26 cellular contexts compared by ENCODE assay signal in the genomic region with DNA sequence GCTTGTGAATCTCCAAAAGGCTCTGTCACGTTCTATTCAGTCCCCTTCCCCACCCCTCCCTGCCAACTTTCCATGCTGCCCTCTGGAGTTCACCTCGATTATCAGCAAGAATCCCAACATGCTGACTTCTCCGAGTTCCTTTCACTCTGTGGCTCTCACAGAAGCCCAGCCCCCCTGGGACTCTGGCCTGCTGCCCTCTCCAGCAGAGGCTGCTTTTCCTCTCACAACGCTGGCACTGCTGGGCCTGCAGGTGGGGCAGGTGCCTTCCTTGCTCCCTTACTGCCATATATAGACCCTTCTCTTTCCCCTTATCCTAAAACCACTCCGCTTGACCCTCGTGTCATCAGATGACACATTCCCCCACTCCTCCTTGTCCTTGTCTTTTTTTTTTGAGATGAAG. TPM values are rescaled to one million over a fixed set of nuclear protein-coding genes. Genes with fewer than 3 reads are reported as not detected.
DNase-seq lines count a peak whose midpoint lies in the region; ATAC-seq and TF ChIP-seq lines count a peak whose summit lies in the region.
"Had no signal": no experiment of that assay in that cellular context is flagged by ENCODE, and none has a peak within 500 bp of the region (broad histone marks: within the 10 kb centered on the region; RNA-seq: fewer than 3 reads in every experiment).

No MANE protein-coding gene starts in this region.

- H3K4me1 ChIP-seq in stomach (peaks cover 0 to 8% (median 0%) of the 10 kb centered on the region in 4 donors), Caco-2 (no peaks in the 10 kb centered on the region)
- H3K4me1 ChIP-seq: ascending aorta; BLaER1 treated with 17β-estradiol and CSF1 and Interleukin-3, amounts not matched to agents 10 nM and 100 nM; heart right ventricle; psoas muscle had no signal

- intact Hi-C loops in stomach (cut with DNase I; ENCODE audit: low total_unique reads), result no loop called here
- intact Hi-C loops in Caco-2 (cut with micrococcal nuclease; ENCODE audit: unreplicated experiment), result no loop called here

- POLR2A ChIA-PET in Caco-2 (lab: Charles Lee), result no interaction called here

- no peak for TF ChIP-seq POLR2A in stomach (IDR thresholded peaks at IDR 0.05)

- no peak for ATAC-seq in GM18517 (IDR thresholded peaks at IDR 0.05; ENCODE audit: unreplicated experiment)
- ATAC-seq: activated T-cell treated with anti-CD3 and anti-CD28 coated beads, Interleukin-2, amount 50 U/mL, for 4 hours; heart right ventricle; K562; psoas muscle had no signal

- H3K36me3 ChIP-seq in WERI-Rb-1 (no peaks in the 10 kb centered on the region), stomach (no peaks in the 10 kb centered on the region), Caco-2 (ENCODE audit: control insufficient read depth, insufficient read depth, low read length) (no peaks in the 10 kb centered on the region)
- H3K36me3 ChIP-seq: ascending aorta; BLaER1 treated with 17β-estradiol and CSF1 and Interleukin-3, amounts not matched to agents 10 nM and 100 nM; heart right ventricle had no signal

- no peaks in the 10 kb centered on the region for H3K27me3 Mint-ChIP-seq in Caco-2 (ENCODE audit: insufficient read depth, unreplicated experiment)

- DNase-seq in NCI-H2029 (lab: John Stamatoyannopoulos, UW) (peak; percentile 9), NCI-H2029 treated with DMSO at 0.1 percent for 48 hours (lab: John Stamatoyannopoulos, UW) (no peak), WERI-Rb-1 (peak; percentile 13), iPS-NIHi7 (ENCODE audit: extremely low spot score) (peak; percentile 88), stomach (peak; percentile 63), germinal center (ENCODE audit: low spot score) (no peak), Caco-2 (no peak)
- DNase-seq: activated B cell treated with CpG ODN at 0.5 μM for 24 hours; activated T-cell treated with anti-CD3 and anti-CD28 coated beads, Interleukin-2, amount 50 U/mL, for 4 hours; heart right ventricle; NCI-H2081; psoas muscle; SHP77; stimulated activated CD4-positive, alpha-beta T cell treated with anti-CD3 and anti-CD28 coated beads, Interleukin-4, amount 100 ng/mL, for 24 hours had no signal

- H3K4me3 Mint-ChIP-seq in Caco-2 (ENCODE audit: unreplicated experiment), result no peak overlapping the region
- H3K4me3 Mint-ChIP-seq: activated B cell treated with CpG ODN at 0.5 μM for 24 hours; activated CD8-positive, alpha-beta T cell treated with anti-CD3 and anti-CD28 coated beads for 36 hours; activated naive CD4-positive, alpha-beta T cell treated with anti-CD3 and anti-CD28 coated beads, Interleukin-2, amount 50 U/mL, for 24 hours; activated T-cell treated with anti-CD3 and anti-CD28 coated beads, Interleukin-2, amount 50 U/mL, for 4 hours; memory B cell; nephron had no signal

- BruUV-seq in Caco-2 (replicated peaks; lab: Mats Ljungman, UMichigan), result no TSS peak

- TF ChIP-seq EP300 in stomach (IDR thresholded peaks at IDR 0.05), result no peak

- H3K27ac ChIP-seq in WERI-Rb-1, result no peak overlapping the region
- H3K27ac ChIP-seq in stomach, result no peak overlapping the region
- H3K27ac ChIP-seq: ascending aorta; BLaER1 treated with 17β-estradiol and CSF1 and Interleukin-3, amounts not matched to agents 10 nM and 100 nM; heart right ventricle; psoas muscle had no signal

- CTCF ChIA-PET in Caco-2 (lab: Charles Lee), result no interaction called here

- peaks cover 11% of the 10 kb centered on the region for H3K4me1 Mint-ChIP-seq in Caco-2 (ENCODE audit: low read depth, unreplicated experiment)
- H3K4me1 Mint-ChIP-seq: activated B cell treated with CpG ODN at 0.5 μM for 24 hours, nephron had no signal

- WGBS in stomach, 5 donors, result 30 to 35% (median 31%) methylated on average over 6 of the region's 6 CpGs

- no peak for TF ChIP-seq CTCF in WERI-Rb-1 (IDR thresholded peaks at IDR 0.05; ENCODE audit: low read depth, low read length)
- TF ChIP-seq CTCF in stomach (IDR thresholded peaks at IDR 0.05), result no peak
- no peak for TF ChIP-seq CTCF in Caco-2 (IDR thresholded peaks at IDR 0.05; ENCODE audit: insufficient read depth in 1 of 2, low read depth in 1 of 2, low read length in 1 of 2, severe bottlenecking in 1 of 2, unreplicated experiment in 1 of 2)

- no peaks in the 10 kb centered on the region for H3K36me3 Mint-ChIP-seq in Caco-2 (ENCODE audit: insufficient read depth, unreplicated experiment)
- H3K36me3 Mint-ChIP-seq: activated naive CD4-positive, alpha-beta T cell treated with anti-CD3 and anti-CD28 coated beads, Interleukin-2, amount 50 U/mL, for 24 hours; memory B cell had no signal

- H3K27me3 ChIP-seq in WERI-Rb-1 (ENCODE audit: insufficient read depth, low read depth, severe bottlenecking), result no peaks in the 10 kb centered on the region
- no peaks in the 10 kb centered on the region for H3K27me3 ChIP-seq in stomach
- H3K27me3 ChIP-seq in Caco-2 (replicated peaks; ENCODE audit: control insufficient read depth, insufficient read depth, low read length), result no peaks in the 10 kb centered on the region
- H3K27me3 ChIP-seq: ascending aorta; BLaER1 treated with 17β-estradiol and CSF1 and Interleukin-3, amounts not matched to agents 10 nM and 100 nM had no signal

- H3K9me3 Mint-ChIP-seq in Caco-2 (ENCODE audit: unreplicated experiment), result no peaks in the 10 kb centered on the region
- H3K9me3 Mint-ChIP-seq: activated B cell treated with CpG ODN at 0.5 μM for 24 hours; activated CD8-positive, alpha-beta T cell treated with anti-CD3 and anti-CD28 coated beads for 36 hours; activated naive CD4-positive, alpha-beta T cell treated with anti-CD3 and anti-CD28 coated beads, Interleukin-2, amount 50 U/mL, for 24 hours; activated T-cell treated with anti-CD3 and anti-CD28 coated beads, Interleukin-2, amount 50 U/mL, for 4 hours; memory B cell had no signal

- no peak overlapping the region for H3K27ac Mint-ChIP-seq in Caco-2 (ENCODE audit: unreplicated experiment)
- H3K27ac Mint-ChIP-seq: activated B cell treated with CpG ODN at 0.5 μM for 24 hours; activated CD8-positive, alpha-beta T cell treated with anti-CD3 and anti-CD28 coated beads for 36 hours; activated naive CD4-positive, alpha-beta T cell treated with anti-CD3 and anti-CD28 coated beads, Interleukin-2, amount 50 U/mL, for 24 hours; memory B cell had no signal

- H3K4me3 ChIP-seq in WERI-Rb-1 (ENCODE audit: low read depth, low read length) (no peak overlapping the region), stomach (no peak overlapping the region), Caco-2 (ENCODE audit: low read depth, low read length) (no peak overlapping the region)
- H3K4me3 ChIP-seq: ascending aorta; BLaER1 treated with 17β-estradiol and CSF1 and Interleukin-3, amounts not matched to agents 10 nM and 100 nM; heart right ventricle; K562; psoas muscle had no signal

- H3K9me3 ChIP-seq in WERI-Rb-1 (ENCODE audit: severe bottlenecking) (no peaks in the 10 kb centered on the region), stomach (no peaks in the 10 kb centered on the region), Caco-2 (no peaks in the 10 kb centered on the region)
- H3K9me3 ChIP-seq: ascending aorta, heart right ventricle, psoas muscle had no signal

RNA-seq across cellular contexts. Expression of gene RNF186, which starts 10.2 kb away (rescaled TPM):
- total RNA-seq in stomach, result 100 to 1,000 TPM in 1 of 5 donors, not detected in 4; 117 TPM
- polyA plus RNA-seq in stomach, result under 1 TPM in 1 of 3 donors, not detected in 2; 0.62 TPM
- not detected in 2 replicates for total RNA-seq in Caco-2 (2022)
- total RNA-seq: A172; activated B cell treated with CpG ODN at 0.5 μM for 24 hours; activated CD8-positive, alpha-beta T cell treated with anti-CD3 and anti-CD28 coated beads for 36 hours; activated T-cell treated with anti-CD3 and anti-CD28 coated beads, Interleukin-2, amount 50 U/mL, for 4 hours; ascending aorta; heart right ventricle; K562; kidney epithelial cell; OCI-LY7; psoas muscle; ureter had no signal
- polyA plus RNA-seq: heart right ventricle, K562 had no signal

RNA-seq across cellular contexts. Expression of gene TMCO4, which starts 25.6 kb away (rescaled TPM):
- total RNA-seq in stomach (100 to 1,000 TPM in 2 of 5 donors, 10 to 100 TPM in 2, 1 to 10 TPM in 1; 5.3 to 326 (median 35.2) TPM), Caco-2 (2022) (12.1 and 15.1 TPM in 2 replicates)
- 10 to 100 TPM; 16.7 to 27.4 (median 20.9) TPM for polyA plus RNA-seq in stomach

RNA-seq across cellular contexts. Expression of gene OTUD3, which starts 56.9 kb away (rescaled TPM):
- total RNA-seq in stomach (10 to 100 TPM in 1 of 5 donors, 1 to 10 TPM in 4; 1.2 to 13.2 (median 7.1) TPM), Caco-2 (2022) (15.1 and 15.6 TPM in 2 replicates)
- 1 to 10 TPM in 2 of 3 donors, under 1 TPM in 1; 0.93 to 1.9 (median 1.1) TPM for polyA plus RNA-seq in stomach

Comparison
In these comparisons a context has a peak if more than half of its experiments do, and no peak if none do; other contexts are left out.
1. DNase-seq: peak in NCI-H2029 (single experiment), WERI-Rb-1 (single experiment), iPS-NIHi7 (single experiment) and stomach (single experiment); none in NCI-H2029 treated with DMSO at 0.1 percent for 48 hours (single experiment), germinal center (single experiment) and Caco-2 (0 of 2).